In the genomic region with DNA sequence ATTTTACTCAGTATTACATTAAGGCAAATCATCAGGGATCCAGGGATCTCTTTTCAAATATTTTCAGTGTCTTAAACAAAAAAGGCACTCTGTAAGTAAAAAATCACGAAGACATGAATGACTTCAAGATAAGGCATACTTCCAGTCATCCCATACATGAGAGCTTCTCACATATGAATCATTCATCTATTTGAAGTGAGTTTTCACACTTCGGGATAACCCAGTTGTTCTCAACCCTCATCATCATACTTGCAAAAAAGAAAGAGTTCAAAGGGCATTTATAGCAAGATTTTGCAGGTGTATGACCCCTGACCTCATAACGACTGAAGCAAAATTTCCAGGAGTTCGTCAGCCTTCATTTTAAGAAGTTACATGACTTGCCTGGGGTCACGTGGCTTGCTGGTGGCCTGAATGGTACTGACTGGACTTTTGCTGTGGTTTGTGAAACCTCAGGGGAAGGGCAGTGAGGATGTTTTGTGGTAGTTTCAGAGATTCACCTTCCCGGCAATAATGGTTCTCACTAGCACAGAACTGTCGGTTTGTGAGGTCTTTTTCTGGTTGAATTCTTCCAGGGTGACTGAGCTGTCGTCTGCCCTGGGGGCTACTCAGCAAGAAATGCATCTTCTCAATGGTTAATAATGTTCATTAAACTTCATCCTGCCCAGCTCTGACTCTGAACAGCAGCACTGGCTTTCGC, we compare ENCODE assay signal across 10 cellular contexts.
DNase-seq lines count a peak whose midpoint lies in the region; ATAC-seq, FAIRE-seq and TF ChIP-seq lines count a peak whose summit lies in the region.
"Had no signal": no experiment of that assay in that cellular context is flagged by ENCODE, and none has a peak within 500 bp of the region (broad histone marks: within the 10 kb centered on the region; RNA-seq: fewer than 3 reads in every experiment).

No MANE protein-coding gene starts in this region.

- no peak overlapping the region for H3K4me3 ChIP-seq in lower leg skin (ENCODE audit: low read depth, poor library complexity, severe bottlenecking)
- H3K4me3 ChIP-seq: cardiac muscle cell had no signal

- peak; percentile 40 for DNase-seq in kidney tubule cell (ENCODE audit: low spot score)
- no peak for DNase-seq in NCI-H226
- no peak for DNase-seq in iPS-NIHi7 (ENCODE audit: extremely low spot score)
- no peak for DNase-seq in H54 (ENCODE audit: insufficient read length, low spot score)
- DNase-seq in lower leg skin (ENCODE audit: low spot score in 2 of 2): no peak
- DNase-seq: activated CD4-positive, CD25-positive, alpha-beta regulatory T cell had no signal

- no peak for TF ChIP-seq CTCF in lower leg skin (IDR thresholded peaks at IDR 0.05)

- intact Hi-C loops in lower leg skin (cut with DNase I; ENCODE audit: low total_unique reads): loop anchor here (10.0 kb wide), 1 partner anchor 233 kb away; no protein-coding TSS in a partner anchor

- TF ChIP-seq POLR2A in H54 (IDR thresholded peaks at IDR 0.05; ENCODE audit: low read depth, low read length): no peak
- TF ChIP-seq POLR2A in lower leg skin (IDR thresholded peaks at IDR 0.05): no peak

- peak; percentile 22 for ATAC-seq in GM18519 (IDR thresholded peaks at IDR 0.05; ENCODE audit: low FRiP score, unreplicated experiment)
- peak; percentile 53 for ATAC-seq in GM21528 (IDR thresholded peaks at IDR 0.05; ENCODE audit: low FRiP score, unreplicated experiment)
- peak; percentile 48 for ATAC-seq in HG03354 (IDR thresholded peaks at IDR 0.05; ENCODE audit: poor library complexity, severe bottlenecking, unreplicated experiment)

- FAIRE-seq in H54 (lab: Jason Lieb, UNC): no peak

- 32 to 34% methylated on average over 9 of the region's 9 CpGs for WGBS in lower leg skin, 2 donors
